15 cellular contexts compared by ENCODE assay signal in the genomic region with DNA sequence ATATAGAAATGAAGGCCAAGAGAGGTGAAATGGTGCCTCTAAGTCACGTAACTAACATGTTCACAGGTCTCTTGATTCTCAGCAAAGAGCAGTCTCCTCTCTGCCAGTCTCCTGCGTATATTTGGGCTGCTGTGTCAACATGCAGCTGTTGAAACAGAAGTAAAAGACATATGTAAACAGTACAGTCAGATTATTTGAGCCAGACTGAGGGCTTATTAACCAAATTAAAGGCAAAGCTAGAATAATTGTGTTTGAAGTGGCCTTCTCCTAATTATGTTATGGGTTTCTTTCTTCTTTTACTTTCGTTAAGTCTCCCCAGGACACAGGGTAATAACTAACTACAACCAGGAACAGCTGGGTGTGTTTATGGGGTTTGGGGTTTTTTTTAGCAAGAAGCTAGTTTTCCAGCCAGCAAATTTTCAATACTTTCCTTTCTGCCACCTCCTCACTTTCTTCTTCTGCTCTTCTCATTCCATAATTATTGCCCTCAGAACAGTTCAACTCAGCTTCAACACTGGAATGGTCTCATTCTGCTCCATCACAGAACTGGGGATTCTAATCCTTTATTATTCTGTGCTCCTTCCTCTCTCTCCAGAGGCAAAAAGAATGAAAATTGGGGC. TPM values are rescaled to one million over a fixed set of nuclear protein-coding genes. Genes with fewer than 3 reads are reported as not detected.
DNase-seq lines count a peak whose midpoint lies in the region; TF ChIP-seq lines count a peak whose summit lies in the region.
"Had no signal": no experiment of that assay in that cellular context is flagged by ENCODE, and none has a peak within 500 bp of the region (broad histone marks: within the 10 kb centered on the region; RNA-seq: fewer than 3 reads in every experiment).

No MANE protein-coding gene starts in this region.

- TF ChIP-seq CTCF in esophagus muscularis mucosa (IDR thresholded peaks at IDR 0.05) = no peak
- TF ChIP-seq CTCF in stomach (IDR thresholded peaks at IDR 0.05) = no peak
- no peak for TF ChIP-seq CTCF in GM13976 (IDR thresholded peaks at IDR 0.05; ENCODE audit: borderline replicate concordance, control extremely low read depth, extremely low read depth, insufficient read depth, missing control alignments)

- H3K4me1 ChIP-seq in Karpas-422 (ENCODE audit: low read length) (no peaks in the 10 kb centered on the region), esophagus muscularis mucosa (peaks cover 20 to 58% (median 49%) of the 10 kb centered on the region in 4 donors), stomach (peaks cover 17 to 50% (median 34%) of the 10 kb centered on the region in 4 donors)

- 0 out of 2 replicates have a peak overlapping the region, but pooled peaks have one; percentile 10 for H2AFZ ChIP-seq in Karpas-422 (ENCODE audit: low read length)

- H3K4me2 ChIP-seq in Karpas-422 (ENCODE audit: low read depth, low read length, poor library complexity, severe bottlenecking) = no peak overlapping the region

- no peaks in the 10 kb centered on the region for H3K79me2 ChIP-seq in Karpas-422 (ENCODE audit: low read length)

- H3K27ac ChIP-seq in Karpas-422 (ENCODE audit: low read length) (no peak overlapping the region), esophagus muscularis mucosa (replicated peaks in 1 of 4) (peak overlapping the region in 3 of 4 donors; percentile 10 to 27 (median 21)), stomach (peak overlapping the region in 4 of 5 donors; percentile 2 to 60 (median 35))
- H3K27ac ChIP-seq: C4-2B had no signal

- DNase-seq in Karpas-422 (no peak), NCI-H510A (lab: John Stamatoyannopoulos, UW) (peak; percentile 19), esophagus muscularis mucosa (ENCODE audit: extremely low spot score) (no peak), stomach (peak; percentile 44), cerebellar nuclear complex (lab: John Stamatoyannopoulos, UW) (no peak), HuH-7 (ENCODE audit: low spot score) (no peak), NAMALWA (ENCODE audit: low spot score) (no peak), GM13976 (ENCODE audit: low spot score) (no peak)
- DNase-seq: mesendoderm; stimulated activated CD4-positive, alpha-beta T cell treated with anti-CD3 and anti-CD28 coated beads, Interleukin-2, amount 100 ng/mL, for 48 hours; stimulated activated naive CD4-positive, alpha-beta T cell treated with Interleukin-2 at 50 U/mL for 16 hours; T-helper 17 cell had no signal

- H3K36me3 ChIP-seq in Karpas-422 (ENCODE audit: insufficient read depth, low read length) (no peaks in the 10 kb centered on the region), esophagus muscularis mucosa (no peaks in the 10 kb centered on the region), stomach (no peaks in the 10 kb centered on the region)

- H3K9me3 ChIP-seq in Karpas-422 (ENCODE audit: low read length) = no peaks in the 10 kb centered on the region
- H3K9me3 ChIP-seq in esophagus muscularis mucosa = no peaks in the 10 kb centered on the region
- no peaks in the 10 kb centered on the region for H3K9me3 ChIP-seq in stomach

- intact Hi-C loops in esophagus muscularis mucosa (cut with DNase I) = no loop called here
- intact Hi-C loops in stomach (cut with DNase I; ENCODE audit: low total_unique reads) = no loop called here

- H3K4me3 ChIP-seq in Karpas-422 (ENCODE audit: low read length) (no peak overlapping the region), esophagus muscularis mucosa (no peak overlapping the region), stomach (no peak overlapping the region)

- in situ Hi-C loops in GM13976 (cut with MboI; ENCODE audit: low sequenced_read_pairs, unreplicated experiment) = no loop called here

- H4K20me1 ChIP-seq in Karpas-422 (ENCODE audit: insufficient read depth, low read depth, low read length) = no peaks in the 10 kb centered on the region

- TF ChIP-seq POLR2A in esophagus muscularis mucosa (IDR thresholded peaks at IDR 0.05; ENCODE audit: low read depth) = no peak
- no peak for TF ChIP-seq POLR2A in stomach (IDR thresholded peaks at IDR 0.05)

- WGBS in esophagus muscularis mucosa = 45% methylated on average over 3 of the region's 3 CpGs
- WGBS in stomach, 5 donors = 19 to 36% (median 22%) methylated on average over 3 of the region's 3 CpGs

- TF ChIP-seq EP300 in esophagus muscularis mucosa (IDR thresholded peaks at IDR 0.05) (no peak), stomach (IDR thresholded peaks at IDR 0.05) (no peak)

- H3K27me3 ChIP-seq in Karpas-422 (ENCODE audit: low read length) (no peaks in the 10 kb centered on the region), esophagus muscularis mucosa (no peaks in the 10 kb centered on the region), stomach (no peaks in the 10 kb centered on the region)

- no peaks in the 10 kb centered on the region for H3K9me2 ChIP-seq in Karpas-422 (replicated peaks; ENCODE audit: insufficient read depth, low read length)

- no peak overlapping the region for H3K9ac ChIP-seq in Karpas-422 (ENCODE audit: low read length)

RNA-seq across cellular contexts. Expression of a gene that starts 18.4 kb away (rescaled TPM):
- not detected in 2 replicates for total RNA-seq in Karpas-422 (2014; rRNA removed; shearing (Covaris generic); ENCODE audit: low replicate concordance)
- under 1 TPM in 1 of 4 donors, not detected in 3; 0.06 TPM for total RNA-seq in esophagus muscularis mucosa
- 1 to 10 TPM in 1 of 5 donors, not detected in 4; 4.0 TPM for total RNA-seq in stomach
- not detected for polyA plus RNA-seq in stomach
- total RNA-seq: endothelial cell of umbilical vein, M059J, T-helper 17 cell had no signal
- polyA plus RNA-seq: endothelial cell of umbilical vein had no signal

RNA-seq across cellular contexts. Expression of a gene that starts 45.2 kb away (rescaled TPM):
- 17.7 and 38.9 TPM in 2 replicates for total RNA-seq in Karpas-422 (2014; rRNA removed; shearing (Covaris generic); ENCODE audit: low replicate concordance)
- total RNA-seq in esophagus muscularis mucosa (10 to 100 TPM; 21.9 to 35.7 (median 26.8) TPM), stomach (10 to 100 TPM in 4 of 5 donors, 1 to 10 TPM in 1; 6.4 to 64.0 (median 26.8) TPM)
- polyA plus RNA-seq in stomach = 10 to 100 TPM; 37.7 to 61.2 (median 56.7) TPM

Comparison
In these comparisons a context has a peak if more than half of its experiments do, and no peak if none do; other contexts are left out.
1. DNase-seq: peak in NCI-H510A (single experiment) and stomach (single experiment); none in Karpas-422 (single experiment), esophagus muscularis mucosa (single experiment), cerebellar nuclear complex (0 of 2), HuH-7 (single experiment), NAMALWA (single experiment) and GM13976 (single experiment).